ENCODE assay signal across 1 cellular context in the genomic region with DNA sequence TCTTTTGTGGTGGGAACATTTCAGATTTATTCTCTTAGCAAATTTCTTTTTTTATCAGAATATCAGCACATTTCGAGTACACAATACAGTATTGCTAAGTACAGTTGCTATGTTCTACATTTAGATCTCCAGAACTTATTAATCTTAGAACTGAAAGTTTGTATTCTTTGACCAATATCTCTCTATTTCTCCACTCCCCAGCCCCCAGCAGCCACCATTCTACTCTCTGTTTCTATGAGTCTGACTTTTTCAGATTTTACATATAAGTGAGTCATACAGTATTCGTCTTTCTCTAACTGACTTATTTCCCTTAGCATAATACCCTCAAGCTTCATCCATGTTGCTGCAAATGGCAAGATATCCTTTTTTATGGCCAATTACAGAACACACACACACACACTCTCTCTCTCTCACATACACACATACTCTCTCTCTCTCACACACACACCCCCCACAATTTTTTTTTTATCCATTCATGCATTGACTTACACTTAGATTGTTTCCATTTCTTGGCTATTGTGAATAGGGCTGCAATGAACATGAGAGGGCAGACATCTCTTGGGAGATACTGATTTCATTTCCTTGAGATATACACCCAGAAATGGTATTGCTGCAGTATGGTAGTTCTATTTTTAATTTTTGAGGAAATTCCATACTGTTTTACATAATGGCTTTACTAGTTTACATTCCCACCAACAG.
TF ChIP-seq lines count a peak whose summit lies in the region.

No MANE protein-coding gene starts in this region.

TF ChIP-seq in GM23338, 12 proteins besides CTCF, POLR2A, EP300 and RAD21 (continued from another document):
- TF ChIP-seq, protein P1, sequence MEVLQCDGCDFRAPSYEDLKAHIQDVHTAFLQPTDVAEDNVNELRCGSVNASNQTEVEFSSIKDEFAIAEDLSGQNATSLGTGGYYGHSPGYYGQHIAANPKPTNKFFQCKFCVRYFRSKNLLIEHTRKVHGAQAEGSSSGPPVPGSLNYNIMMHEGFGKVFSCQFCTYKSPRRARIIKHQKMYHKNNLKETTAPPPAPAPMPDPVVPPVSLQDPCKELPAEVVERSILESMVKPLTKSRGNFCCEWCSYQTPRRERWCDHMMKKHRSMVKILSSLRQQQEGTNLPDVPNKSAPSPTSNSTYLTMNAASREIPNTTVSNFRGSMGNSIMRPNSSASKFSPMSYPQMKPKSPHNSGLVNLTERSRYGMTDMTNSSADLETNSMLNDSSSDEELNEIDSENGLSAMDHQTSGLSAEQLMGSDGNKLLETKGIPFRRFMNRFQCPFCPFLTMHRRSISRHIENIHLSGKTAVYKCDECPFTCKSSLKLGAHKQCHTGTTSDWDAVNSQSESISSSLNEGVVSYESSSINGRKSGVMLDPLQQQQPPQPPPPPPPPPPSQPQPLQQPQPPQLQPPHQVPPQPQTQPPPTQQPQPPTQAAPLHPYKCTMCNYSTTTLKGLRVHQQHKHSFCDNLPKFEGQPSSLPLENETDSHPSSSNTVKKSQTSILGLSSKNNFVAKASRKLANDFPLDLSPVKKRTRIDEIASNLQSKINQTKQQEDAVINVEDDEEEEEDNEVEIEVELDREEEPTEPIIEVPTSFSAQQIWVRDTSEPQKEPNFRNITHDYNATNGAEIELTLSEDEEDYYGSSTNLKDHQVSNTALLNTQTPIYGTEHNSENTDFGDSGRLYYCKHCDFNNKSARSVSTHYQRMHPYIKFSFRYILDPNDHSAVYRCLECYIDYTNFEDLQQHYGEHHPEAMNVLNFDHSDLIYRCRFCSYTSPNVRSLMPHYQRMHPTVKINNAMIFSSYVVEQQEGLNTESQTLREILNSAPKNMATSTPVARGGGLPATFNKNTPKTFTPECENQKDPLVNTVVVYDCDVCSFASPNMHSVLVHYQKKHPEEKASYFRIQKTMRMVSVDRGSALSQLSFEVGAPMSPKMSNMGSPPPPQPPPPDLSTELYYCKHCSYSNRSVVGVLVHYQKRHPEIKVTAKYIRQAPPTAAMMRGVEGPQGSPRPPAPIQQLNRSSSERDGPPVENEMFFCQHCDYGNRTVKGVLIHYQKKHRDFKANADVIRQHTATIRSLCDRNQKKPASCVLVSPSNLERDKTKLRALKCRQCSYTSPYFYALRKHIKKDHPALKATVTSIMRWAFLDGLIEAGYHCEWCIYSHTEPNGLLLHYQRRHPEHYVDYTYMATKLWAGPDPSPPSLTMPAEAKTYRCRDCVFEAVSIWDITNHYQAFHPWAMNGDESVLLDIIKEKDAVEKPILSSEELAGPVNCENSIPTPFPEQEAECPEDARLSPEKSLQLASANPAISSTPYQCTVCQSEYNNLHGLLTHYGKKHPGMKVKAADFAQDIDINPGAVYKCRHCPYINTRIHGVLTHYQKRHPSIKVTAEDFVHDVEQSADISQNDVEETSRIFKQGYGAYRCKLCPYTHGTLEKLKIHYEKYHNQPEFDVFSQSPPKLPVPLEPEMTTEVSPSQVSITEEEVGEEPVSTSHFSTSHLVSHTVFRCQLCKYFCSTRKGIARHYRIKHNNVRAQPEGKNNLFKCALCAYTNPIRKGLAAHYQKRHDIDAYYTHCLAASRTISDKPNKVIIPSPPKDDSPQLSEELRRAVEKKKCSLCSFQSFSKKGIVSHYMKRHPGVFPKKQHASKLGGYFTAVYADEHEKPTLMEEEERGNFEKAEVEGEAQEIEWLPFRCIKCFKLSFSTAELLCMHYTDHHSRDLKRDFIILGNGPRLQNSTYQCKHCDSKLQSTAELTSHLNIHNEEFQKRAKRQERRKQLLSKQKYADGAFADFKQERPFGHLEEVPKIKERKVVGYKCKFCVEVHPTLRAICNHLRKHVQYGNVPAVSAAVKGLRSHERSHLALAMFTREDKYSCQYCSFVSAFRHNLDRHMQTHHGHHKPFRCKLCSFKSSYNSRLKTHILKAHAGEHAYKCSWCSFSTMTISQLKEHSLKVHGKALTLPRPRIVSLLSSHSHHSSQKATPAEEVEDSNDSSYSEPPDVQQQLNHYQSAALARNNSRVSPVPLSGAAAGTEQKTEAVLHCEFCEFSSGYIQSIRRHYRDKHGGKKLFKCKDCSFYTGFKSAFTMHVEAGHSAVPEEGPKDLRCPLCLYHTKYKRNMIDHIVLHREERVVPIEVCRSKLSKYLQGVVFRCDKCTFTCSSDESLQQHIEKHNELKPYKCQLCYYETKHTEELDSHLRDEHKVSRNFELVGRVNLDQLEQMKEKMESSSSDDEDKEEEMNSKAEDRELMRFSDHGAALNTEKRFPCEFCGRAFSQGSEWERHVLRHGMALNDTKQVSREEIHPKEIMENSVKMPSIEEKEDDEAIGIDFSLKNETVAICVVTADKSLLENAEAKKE (CRISPR knock-in tag; IDR thresholded peaks at IDR 0.05): no peak
- no peak for TF ChIP-seq NANOG (IDR thresholded peaks at IDR 0.05; ENCODE audit: borderline replicate concordance)
